ENCODE assay signal across 8 cellular contexts in genomic region chr7:82729172-82730030, GRCh38.
DNase-seq lines count a peak whose midpoint lies in the region; ATAC-seq and TF ChIP-seq lines count a peak whose summit lies in the region.

No MANE protein-coding gene starts in this region.

- peaks cover 0 to 6% (median 0%) of the 10 kb centered on the region in 4 donors for H3K4me1 ChIP-seq in upper lobe of left lung

- no peaks in the 10 kb centered on the region for H3K36me3 ChIP-seq in upper lobe of left lung

- no peak overlapping the region for H3K4me3 ChIP-seq in fibroblast of villous mesenchyme (ENCODE audit: low read depth, low read length)
- no peak overlapping the region for H3K4me3 ChIP-seq in upper lobe of left lung

- WGBS in upper lobe of left lung, 2 donors = 39 to 43% methylated on average over 8 of the region's 8 CpGs

- H3K27me3 ChIP-seq in upper lobe of left lung = no peaks in the 10 kb centered on the region

- TF ChIP-seq POLR2A in upper lobe of left lung (IDR thresholded peaks at IDR 0.05) = no peak

- TF ChIP-seq CTCF in fibroblast of villous mesenchyme (IDR thresholded peaks at IDR 0.05; ENCODE audit: insufficient read depth, low read depth, low read length) = peak; percentile 76
- peak in 4 of 6 experiments; percentile 11 to 44 (median 37) for TF ChIP-seq CTCF in upper lobe of left lung (IDR thresholded peaks at IDR 0.05)

- H3K9me3 ChIP-seq in upper lobe of left lung = no peaks in the 10 kb centered on the region

- ATAC-seq in upper lobe of left lung (ENCODE audit: low FRiP score in 2 of 2) = no peak
- ATAC-seq in GM18858 (IDR thresholded peaks at IDR 0.05; ENCODE audit: unreplicated experiment) = no peak

- DNase-seq in DMS53 treated with DMSO at 0.1 percent for 48 hours (lab: John Stamatoyannopoulos, UW; ENCODE audit: unreplicated experiment) (peak; percentile 46), Kasumi-1 (lab: John Stamatoyannopoulos, UW) (peak; percentile 58 to 61), SK-N-DZ (ENCODE audit: low spot score) (peak; percentile 58), fibroblast of villous mesenchyme (ENCODE audit: low read depth) (peak; percentile 58), upper lobe of left lung (no peak)
- DNase-seq in activated CD4-positive, alpha-beta T cell treated with anti-CD3 and anti-CD28 coated beads, Interleukin-2, amount 50 U/mL, for 4 hours = no peak
- DNase-seq in activated CD4-positive, alpha-beta T cell treated with anti-CD3 and anti-CD28 coated beads, Interleukin-2, amount 50 U/mL, for 48 hours = no peak

- H3K27ac ChIP-seq in upper lobe of left lung = no peak overlapping the region

- no peak for TF ChIP-seq EP300 in upper lobe of left lung (IDR thresholded peaks at IDR 0.05)

Comparison
In these comparisons a context has a peak if more than half of its experiments do, and no peak if none do; other contexts are left out.
1. DNase-seq: peak in DMS53 treated with DMSO at 0.1 percent for 48 hours (single experiment), Kasumi-1 (2 of 2), SK-N-DZ (single experiment) and fibroblast of villous mesenchyme (single experiment); none in upper lobe of left lung (0 of 2), activated CD4-positive, alpha-beta T cell treated with anti-CD3 and anti-CD28 coated beads, Interleukin-2, amount 50 U/mL, for 4 hours (0 of 2) and activated CD4-positive, alpha-beta T cell treated with anti-CD3 and anti-CD28 coated beads, Interleukin-2, amount 50 U/mL, for 48 hours (0 of 2).